ENCODE assay signal across 28 cellular contexts in genomic region chr6:125558451-125558850, GRCh38.
A peak's percentile ranks its signal among the peaks of the same experiment; 100 is the strongest.
DNase-seq lines count a peak whose midpoint lies in the region; ATAC-seq and TF ChIP-seq lines count a peak whose summit lies in the region.
"Had no signal": no experiment of that assay in that cellular context is flagged by ENCODE, and none has a peak within 500 bp of the region (broad histone marks: within the 10 kb centered on the region; RNA-seq: fewer than 3 reads in every experiment).

No MANE protein-coding gene starts in this region.

- peaks cover 40% of the 10 kb centered on the region for H3K4me1 Mint-ChIP-seq in nephron progenitor cell
- H3K4me1 Mint-ChIP-seq: CD4-positive, CD25-positive, alpha-beta regulatory T cell had no signal

- ATAC-seq in GM19463 (IDR thresholded peaks at IDR 0.05; ENCODE audit: unreplicated experiment) (no peak), HG03378 (IDR thresholded peaks at IDR 0.05; ENCODE audit: unreplicated experiment) (no peak)
- ATAC-seq: A549, left colon had no signal

- H3K9me2 ChIP-seq in hepatocyte (replicated peaks; ENCODE audit: insufficient read depth) = no peaks in the 10 kb centered on the region

- H3K27me3 ChIP-seq in cardiac muscle cell (no peaks in the 10 kb centered on the region), right atrium auricular region (no peaks in the 10 kb centered on the region), hepatocyte (no peaks in the 10 kb centered on the region)

- no peaks in the 10 kb centered on the region for H3K9me3 ChIP-seq in cardiac muscle cell (ENCODE audit: low read depth)
- H3K9me3 ChIP-seq in right atrium auricular region = no peaks in the 10 kb centered on the region
- no peaks in the 10 kb centered on the region for H3K9me3 ChIP-seq in hepatocyte (ENCODE audit: low read depth)
- H3K9me3 ChIP-seq: A549 had no signal

- no peak overlapping the region for H2AFZ ChIP-seq in hepatocyte
- H2AFZ ChIP-seq: GM23248 had no signal

- 39% methylated on average over 6 of the region's 6 CpGs for WGBS in hepatocyte (ENCODE audit: low lambda C conversion rate, missing lambda C conversion rate)

- no peaks in the 10 kb centered on the region for H3K9me3 Mint-ChIP-seq in nephron progenitor cell

- no peak overlapping the region for H3K4me3 ChIP-seq in cardiac muscle cell
- no peak overlapping the region for H3K4me3 ChIP-seq in right atrium auricular region
- H3K4me3 ChIP-seq in hepatocyte = no peak overlapping the region
- H3K4me3 ChIP-seq: A549, GM23248 had no signal

- TF ChIP-seq CTCF in cardiac muscle cell (IDR thresholded peaks at IDR 0.05; ENCODE audit: low read depth, low read length) (no peak), right atrium auricular region (IDR thresholded peaks at IDR 0.05) (no peak), hepatocyte (IDR thresholded peaks at IDR 0.05; ENCODE audit: poor library complexity) (no peak), nephron progenitor cell (IDR thresholded peaks at IDR 0.05) (no peak)

- no peaks in the 10 kb centered on the region for H3K36me3 Mint-ChIP-seq in nephron progenitor cell (ENCODE audit: low read depth)
- H3K36me3 Mint-ChIP-seq: activated naive CD8-positive, alpha-beta T cell; CD4-positive, CD25-positive, alpha-beta regulatory T cell had no signal

- H3K27me3 Mint-ChIP-seq in nephron progenitor cell (ENCODE audit: low read depth, poor library complexity) = no peaks in the 10 kb centered on the region

- H3K4me2 ChIP-seq in hepatocyte = peak overlapping the region; percentile 41
- H3K4me2 ChIP-seq: A549 had no signal

- peak; percentile 4 to 63 for DNase-seq in cardiac muscle cell (ENCODE audit: low read depth in 1 of 2, low spot score in 1 of 2)
- no peak for DNase-seq in right atrium auricular region (ENCODE audit: low spot score)
- DNase-seq in hepatocyte (ENCODE audit: low spot score) = no peak
- DNase-seq in nephron progenitor cell = peak; percentile 44
- DNase-seq in activated T-cell treated with anti-CD3 and anti-CD28 coated beads, Interleukin-2, amount 50 U/mL, for 48 hours = no peak
- DNase-seq in HuH-7.5 (ENCODE audit: low spot score) = no peak
- DNase-seq: activated CD4-positive, alpha-beta T cell treated with anti-CD3 and anti-CD28 coated beads for 48 hours; activated effector memory CD4-positive, alpha-beta T cell treated with anti-CD3 and anti-CD28 coated beads, Interleukin-2, amount 50 U/mL, for 16 hours; AML-193; aorta; Calu3; CD4-positive, CD25-positive, alpha-beta regulatory T cell; DND-41; effector CD8-positive, alpha-beta T cell; GM23248; left colon; mesenchymal stem cell; NCI-H1105 treated with DMSO at 0.1 percent for 48 hours; NCI-H2029 treated with DMSO at 0.1 percent for 48 hours; occipital lobe; stimulated activated naive CD4-positive, alpha-beta T cell; SW 1271 had no signal

- H3K27ac Mint-ChIP-seq in nephron progenitor cell = peak overlapping the region; percentile 97
- H3K27ac Mint-ChIP-seq: activated naive CD8-positive, alpha-beta T cell; CD4-positive, CD25-positive, alpha-beta regulatory T cell had no signal

- H3K4me3 Mint-ChIP-seq in nephron progenitor cell = peak overlapping the region; percentile 53
- H3K4me3 Mint-ChIP-seq: activated naive CD8-positive, alpha-beta T cell; CD4-positive, CD25-positive, alpha-beta regulatory T cell had no signal

- H3K36me3 ChIP-seq in cardiac muscle cell (no peaks in the 10 kb centered on the region), right atrium auricular region (no peaks in the 10 kb centered on the region), hepatocyte (replicated peaks; ENCODE audit: insufficient read depth, low read depth) (no peaks in the 10 kb centered on the region)

- H3K27ac ChIP-seq in cardiac muscle cell (peak overlapping the region; percentile 81), right atrium auricular region (no peak overlapping the region), hepatocyte (no peak overlapping the region)
- H3K27ac ChIP-seq: A549, epithelial cell of prostate, GM23248, HL-60 had no signal

- no peaks in the 10 kb centered on the region for H3K79me2 ChIP-seq in hepatocyte

- H3K4me1 ChIP-seq in cardiac muscle cell (ENCODE audit: low read depth) = peaks cover 43% of the 10 kb centered on the region
- H3K4me1 ChIP-seq in right atrium auricular region = no peaks in the 10 kb centered on the region
- no peaks in the 10 kb centered on the region for H3K4me1 ChIP-seq in hepatocyte (ENCODE audit: insufficient read depth)
- H3K4me1 ChIP-seq: A549 had no signal

- no peaks in the 10 kb centered on the region for H4K20me1 ChIP-seq in hepatocyte (ENCODE audit: insufficient read depth, poor library complexity, severe bottlenecking)

Comparison
In these comparisons a context has a peak if more than half of its experiments do, and no peak if none do; other contexts are left out.
1. DNase-seq: peak in cardiac muscle cell (2 of 2) and nephron progenitor cell (single experiment); none in right atrium auricular region (single experiment), hepatocyte (single experiment), activated T-cell treated with anti-CD3 and anti-CD28 coated beads, Interleukin-2, amount 50 U/mL, for 48 hours (0 of 2) and HuH-7.5 (single experiment).